Comparison of ENCODE assay signal across 18 cellular contexts in genomic region chr12:117003883-117004404, GRCh38.
DNase-seq lines count a peak whose midpoint lies in the region; ATAC-seq and TF ChIP-seq lines count a peak whose summit lies in the region.
"Had no signal": no experiment of that assay in that cellular context is flagged by ENCODE, and none has a peak within 500 bp of the region (broad histone marks: within the 10 kb centered on the region; RNA-seq: fewer than 3 reads in every experiment).

No MANE protein-coding gene starts in this region.

- no peaks in the 10 kb centered on the region; the same call in 1 of the 2 replicates for H3F3A ChIP-seq in GM23338 (replicated peaks; ENCODE audit: low read depth)
- no peaks in the 10 kb centered on the region for H3F3A ChIP-seq in neural cell (ENCODE audit: insufficient read depth, low read length, poor library complexity, severe bottlenecking)

- no peak overlapping the region for H4K5ac ChIP-seq in H9 (ENCODE audit: insufficient read length, low read depth, low read length)

- H3K27me3 Mint-ChIP-seq in GM23338 (ENCODE audit: insufficient read depth, low read depth, poor library complexity), result peaks cover 11% of the 10 kb centered on the region
- H3K27me3 Mint-ChIP-seq in H9 (ENCODE audit: low read depth), result no peaks in the 10 kb centered on the region
- no peaks in the 10 kb centered on the region for H3K27me3 Mint-ChIP-seq in WTC11 (ENCODE audit: low read depth)
- H3K27me3 Mint-ChIP-seq: CD4-positive, CD25-positive, alpha-beta regulatory T cell had no signal

- H3K4me3 Mint-ChIP-seq in GM23338 (no peak overlapping the region), H9 (no peak overlapping the region), WTC11 (no peak overlapping the region)
- H3K4me3 Mint-ChIP-seq: CD4-positive, CD25-positive, alpha-beta regulatory T cell; CD8-positive, alpha-beta T cell; HFFc6 had no signal

- no peak overlapping the region for H2AK5ac ChIP-seq in H9 (ENCODE audit: insufficient read length, low read length)

- H3K23ac ChIP-seq in H9 (ENCODE audit: insufficient read length, low read depth, low read length), result no peak overlapping the region

- no peak for TF ChIP-seq CTCF in GM23338 (conservative IDR thresholded peaks at IDR 0.05; ENCODE audit: low read depth in 2 of 2)
- TF ChIP-seq CTCF in H9 (conservative IDR thresholded peaks at IDR 0.05), result no peak
- TF ChIP-seq CTCF in WTC11 (IDR thresholded peaks at IDR 0.05), result no peak
- no peak for TF ChIP-seq CTCF in neural cell (IDR thresholded peaks at IDR 0.05; ENCODE audit: poor library complexity, severe bottlenecking)

- no peak for DNase-seq in GM23338 (ENCODE audit: low spot score)
- no peak for DNase-seq in H9
- DNase-seq in WTC11 (ENCODE audit: low spot score), result no peak
- no peak for DNase-seq in effector CD4-positive, alpha-beta T cell
- DNase-seq in SKM-1 (lab: John Stamatoyannopoulos, UW; ENCODE audit: unreplicated experiment), result no peak
- DNase-seq: C1 segment of cervical spinal cord; Caco-2; CD4-positive, CD25-positive, alpha-beta regulatory T cell; CD8-positive, alpha-beta T cell; DMS 273 treated with DMSO at 0.1 percent for 48 hours; DMS79; EL; GDM1; GOT3; HFFc6 had no signal

- no peak overlapping the region for H3K14ac ChIP-seq in H9 (ENCODE audit: insufficient read depth, low read length)

- POLR2A ChIA-PET in WTC11 (lab: Charles Lee), result no interaction called here

- no peak overlapping the region for H3K27ac ChIP-seq in GM23338 (ENCODE audit: low read depth)
- H3K27ac ChIP-seq in H9 (ENCODE audit: insufficient read length, low read depth, low read length), result no peak overlapping the region
- H3K27ac ChIP-seq in neural cell (ENCODE audit: low read length), result peak overlapping the region; percentile 15

- H3K79me2 ChIP-seq in GM23338 (replicated peaks; ENCODE audit: insufficient read depth), result no peaks in the 10 kb centered on the region
- no peaks in the 10 kb centered on the region for H3K79me2 ChIP-seq in H9 (ENCODE audit: insufficient read depth, low read length)
- no peaks in the 10 kb centered on the region for H3K79me2 ChIP-seq in neural cell (replicated peaks; ENCODE audit: insufficient read depth, low read length)

- no peak overlapping the region for H2AFZ ChIP-seq in GM23338
- H2AFZ ChIP-seq in H9 (ENCODE audit: low read length), result no peak overlapping the region
- H2AFZ ChIP-seq in neural cell (ENCODE audit: low read depth, low read length), result no peak overlapping the region

- no peak overlapping the region for H4K91ac ChIP-seq in H9 (ENCODE audit: insufficient read length, low read depth, low read length)

- TF ChIP-seq EP300 in neural cell (conservative IDR thresholded peaks at IDR 0.05; ENCODE audit: poor library complexity, severe bottlenecking), result no peak

- H2BK120ac ChIP-seq in H9 (ENCODE audit: low read depth, low read length, poor library complexity, severe bottlenecking), result no peak overlapping the region

- H2BK20ac ChIP-seq in H9 (ENCODE audit: low read depth, low read length, poor library complexity, severe bottlenecking), result no peak overlapping the region

- no peak overlapping the region for H3K56ac ChIP-seq in H9 (ENCODE audit: insufficient read length, low read depth, low read length)

- H3K9ac ChIP-seq in H9 (ENCODE audit: extremely low read depth, insufficient read length, low read length) (no peak overlapping the region), neural cell (ENCODE audit: low read length) (no peak overlapping the region)

- no peaks in the 10 kb centered on the region for H3K79me1 ChIP-seq in H9 (ENCODE audit: insufficient read depth, low read depth, low read length, poor library complexity, severe bottlenecking)

- H3K9me3 ChIP-seq in H9 (ENCODE audit: control insufficient read depth, low read depth, low read length) (no peaks in the 10 kb centered on the region), neural cell (ENCODE audit: low read length) (no peaks in the 10 kb centered on the region)
- H3K9me3 ChIP-seq: Caco-2 had no signal

- no peak for ATAC-seq in GM23338
- ATAC-seq in WTC11, result no peak
- ATAC-seq in GM21619 (IDR thresholded peaks at IDR 0.05; ENCODE audit: unreplicated experiment), result no peak
- ATAC-seq: CD8-positive, alpha-beta T cell; GM12878 had no signal

- H3K4me2 ChIP-seq in GM23338 (no peak overlapping the region), H9 (ENCODE audit: insufficient read depth, insufficient read length, low read length) (no peak overlapping the region), neural cell (ENCODE audit: low read length) (no peak overlapping the region)

- no peak overlapping the region for H3K18ac ChIP-seq in H9 (ENCODE audit: insufficient read length, low read depth, low read length)

- H2BK5ac ChIP-seq in H9 (ENCODE audit: insufficient read length, low read length), result no peak overlapping the region

- no peaks in the 10 kb centered on the region for H3K23me2 ChIP-seq in H9 (ENCODE audit: insufficient read length, low read depth, low read length, poor library complexity, severe bottlenecking)

- no peak overlapping the region for H4K8ac ChIP-seq in H9 (replicated peaks; ENCODE audit: insufficient read length, low read depth, low read length)

- H3K9me2 ChIP-seq in GM23338 (ENCODE audit: insufficient read depth) (no peaks in the 10 kb centered on the region), neural cell (ENCODE audit: insufficient read depth, low read length) (no peaks in the 10 kb centered on the region)

- H3K9me3 Mint-ChIP-seq in GM23338 (no peaks in the 10 kb centered on the region), H9 (no peaks in the 10 kb centered on the region), WTC11 (no peaks in the 10 kb centered on the region)
- H3K9me3 Mint-ChIP-seq: CD4-positive, CD25-positive, alpha-beta regulatory T cell; CD8-positive, alpha-beta T cell; HFFc6 had no signal

- no peak overlapping the region for H3T11ph ChIP-seq in H9 (ENCODE audit: low read length)

- H3K27me3 ChIP-seq in GM23338 (ENCODE audit: insufficient read depth), result no peaks in the 10 kb centered on the region
- H3K27me3 ChIP-seq in H9 (ENCODE audit: insufficient read depth, low read length), result no peaks in the 10 kb centered on the region
- no peaks in the 10 kb centered on the region for H3K27me3 ChIP-seq in neural cell (ENCODE audit: insufficient read depth, low read depth, low read length)

- no peak overlapping the region for H2BK15ac ChIP-seq in H9 (ENCODE audit: low read depth, low read length)

- H3K4me1 ChIP-seq in GM23338 (ENCODE audit: insufficient read depth), result peaks cover 20% of the 10 kb centered on the region
- H3K4me1 ChIP-seq in H9 (ENCODE audit: insufficient read depth, low read length), result peaks cover 2% of the 10 kb centered on the region; the same call in 1 of the 2 replicates
- H3K4me1 ChIP-seq: Caco-2 had no signal

- H4K20me1 ChIP-seq in GM23338 (replicated peaks; ENCODE audit: insufficient read depth) (no peaks in the 10 kb centered on the region), H9 (ENCODE audit: control insufficient read depth, insufficient read depth, insufficient read length) (no peaks in the 10 kb centered on the region), neural cell (ENCODE audit: insufficient read depth) (no peaks in the 10 kb centered on the region)

- no peak overlapping the region for H2BK12ac ChIP-seq in H9 (ENCODE audit: insufficient read length, low read depth, low read length)

- CTCF ChIA-PET in WTC11 (lab: Charles Lee), result interaction anchor here (1.0 kb wide), 1 partner anchor 97 kb away, joined by 3 read pairs; no protein-coding TSS in a partner anchor

- no peak overlapping the region for H3K4me3 ChIP-seq in GM23338
- H3K4me3 ChIP-seq in neural cell (ENCODE audit: low read length), result no peak overlapping the region
- H3K4me3 ChIP-seq: GM12878 had no signal

- H3K4ac ChIP-seq in H9 (ENCODE audit: low read depth, low read length), result no peak overlapping the region

- WGBS in H9 (ENCODE audit: extremely low coverage, insufficient read length, low lambda C conversion rate), result 100% methylated on average over 1 of the region's 8 CpGs

- H3K36me3 ChIP-seq in GM23338 (ENCODE audit: insufficient read depth), result no peaks in the 10 kb centered on the region
- peaks cover 3% of the 10 kb centered on the region for H3K36me3 ChIP-seq in neural cell (ENCODE audit: insufficient read depth, low read length)

- H3K36me3 Mint-ChIP-seq in GM23338 (ENCODE audit: low read depth), result peaks cover 3% of the 10 kb centered on the region
- peaks cover 6 to 19% (median 12%) of the 10 kb centered on the region in 3 experiments for H3K36me3 Mint-ChIP-seq in H9 (ENCODE audit: insufficient read depth in 1 of 3, low read depth in 3 of 3)
- peaks cover 7% of the 10 kb centered on the region for H3K36me3 Mint-ChIP-seq in WTC11

- peaks cover 64% of the 10 kb centered on the region for H3K4me1 Mint-ChIP-seq in GM23338
- peaks cover 38 to 45% of the 10 kb centered on the region in 2 experiments for H3K4me1 Mint-ChIP-seq in H9
- peaks cover 50% of the 10 kb centered on the region for H3K4me1 Mint-ChIP-seq in WTC11

- no peak for TF ChIP-seq RAD21 in neural cell (conservative IDR thresholded peaks at IDR 0.05)

- H3K27ac Mint-ChIP-seq in GM23338, result peak overlapping the region; percentile 9; the same call in 1 of the 2 replicates
- H3K27ac Mint-ChIP-seq in H9, result peak overlapping the region in 2 of 3 experiments; percentile 13 to 39; a peak in 4 of 7 replicates
- 0 out of 2 replicates have a peak overlapping the region, but pooled peaks have one; percentile 0 for H3K27ac Mint-ChIP-seq in WTC11
- H3K27ac Mint-ChIP-seq: CD4-positive, CD25-positive, alpha-beta regulatory T cell; CD8-positive, alpha-beta T cell; HFFc6 had no signal

TF ChIP-seq in GM23338, 12 proteins besides CTCF, POLR2A, EP300 and RAD21 (continues in another document):
- TF ChIP-seq STAT1 (IDR thresholded peaks at IDR 0.05; ENCODE audit: unreplicated experiment) (no peak), ZNF114 (CRISPR knock-in tag; IDR thresholded peaks at IDR 0.05) (no peak), CREB1 (CRISPR knock-in tag; IDR thresholded peaks at IDR 0.05; ENCODE audit: low read depth) (no peak), JUNB (IDR thresholded peaks at IDR 0.05; ENCODE audit: unreplicated experiment) (no peak)

TF ChIP-seq in neural cell, 6 proteins besides CTCF, POLR2A, EP300 and RAD21 (continues in another document):
- TF ChIP-seq SMC3 (conservative IDR thresholded peaks at IDR 0.05; ENCODE audit: poor library complexity), result no peak
- TF ChIP-seq POLR2AphosphoS5 (IDR thresholded peaks at IDR 0.05), result no peak
- TF ChIP-seq EZH2 (IDR thresholded peaks at IDR 0.05; ENCODE audit: borderline replicate concordance, insufficient read depth, low read length, poor library complexity, severe bottlenecking), result no peak
